ENCODE assay signal across 16 cellular contexts in genomic region chr14:52412426-52412825, GRCh38.
"Had no signal": no experiment of that assay in that cellular context is flagged by ENCODE, and none has a peak within 500 bp of the region (broad histone marks: within the 10 kb centered on the region; RNA-seq: fewer than 3 reads in every experiment).

No MANE protein-coding gene starts in this region.

- H3K4me3 ChIP-seq: lower lobe of right lung, pancreas, spleen, thoracic aorta, upper lobe of right lung had no signal

- DNase-seq: activated CD4-positive, alpha-beta T cell treated with anti-CD3 and anti-CD28 coated beads, Interleukin-2, amount 10 ng/mL, durations not matched to agents 7 days and 5 days; activated effector memory CD4-positive, alpha-beta T cell treated with Interleukin-2 at 50 U/mL for 16 hours; activated naive CD4-positive, alpha-beta T cell treated with anti-CD3 and anti-CD28 coated beads, Interleukin-2, amount 50 U/mL, for 16 hours; anterior cingulate cortex; brain microvascular endothelial cell; cortex of kidney; effector CD8-positive, alpha-beta T cell; left colon; lower lobe of right lung; pancreas; spleen; stimulated activated CD4-positive, alpha-beta T cell treated with anti-CD3 and anti-CD28 coated beads, Interleukin-1b, Interleukin-23, amount 100 ng/mL, for 48 hours; SW 1271; upper lobe of right lung had no signal

- H3K27ac Mint-ChIP-seq: WTC11 had no signal

- H3K27me3 ChIP-seq: brain microvascular endothelial cell, pancreas, spleen, upper lobe of right lung had no signal

- H3K4me3 Mint-ChIP-seq: activated CD4-positive, alpha-beta T cell treated with anti-CD3 and anti-CD28 coated beads, Interleukin-2, amount 10 ng/mL, durations not matched to agents 7 days and 5 days; WTC11 had no signal

- ATAC-seq: left colon, lower lobe of right lung, pancreas, upper lobe of right lung, WTC11 had no signal

- H3K27ac ChIP-seq: brain microvascular endothelial cell, lower lobe of right lung, pancreas, upper lobe of right lung had no signal

- H3K4me1 ChIP-seq: lower lobe of right lung, pancreas, spleen, upper lobe of right lung had no signal

- H3K36me3 Mint-ChIP-seq: WTC11 had no signal

- H3K36me3 ChIP-seq: brain microvascular endothelial cell, lower lobe of right lung, pancreas, spleen, thoracic aorta, upper lobe of right lung had no signal

- H3K9me3 ChIP-seq: lower lobe of right lung, pancreas, spleen, thoracic aorta, upper lobe of right lung had no signal

- H3K4me1 Mint-ChIP-seq: WTC11 had no signal

- H3K9me3 Mint-ChIP-seq: WTC11 had no signal
